In the genomic region with DNA sequence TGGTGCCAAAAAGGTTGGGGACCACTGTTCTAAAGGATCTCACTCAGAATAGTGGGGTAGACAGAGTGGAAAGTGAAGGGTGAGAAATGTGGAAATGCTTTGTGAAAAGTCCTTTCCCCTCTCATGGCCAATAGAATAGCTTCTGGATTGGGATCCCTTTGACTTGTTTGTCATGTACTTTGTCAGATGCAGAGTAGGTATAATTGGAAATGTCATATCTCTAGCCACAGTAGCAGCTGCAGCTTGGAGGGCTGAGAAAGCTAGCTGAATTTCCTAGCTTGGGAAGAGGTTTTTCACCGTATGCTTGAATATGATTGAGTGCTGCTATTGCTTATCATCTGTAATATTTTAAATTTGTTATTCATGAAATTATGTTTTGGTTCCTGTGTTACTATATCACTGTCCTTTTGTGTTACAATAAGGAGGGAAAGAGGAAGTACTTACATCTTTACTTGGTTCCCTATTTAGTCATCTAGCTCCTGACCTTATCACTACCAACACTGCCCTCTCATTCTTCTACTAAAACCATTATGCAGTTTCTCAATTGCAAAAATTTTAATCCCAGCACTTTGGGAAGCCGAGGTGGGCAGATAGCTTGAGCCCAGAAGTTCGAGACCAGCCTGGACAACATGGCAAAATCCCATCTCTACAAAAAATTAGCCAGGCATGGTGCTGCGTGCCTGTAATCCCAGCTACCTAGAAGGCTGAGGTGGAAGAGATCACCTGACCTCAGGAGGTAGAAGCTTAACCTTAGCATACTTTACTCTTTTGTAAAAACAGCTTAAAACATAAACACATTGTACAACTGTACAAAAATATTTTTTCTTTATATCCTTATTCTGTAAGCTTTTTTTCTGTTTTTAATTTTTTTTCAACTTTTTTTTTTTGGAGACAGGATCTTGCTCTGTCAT, we compare ENCODE assay signal across 1 cellular context.
TF ChIP-seq lines count a peak whose summit lies in the region.

No MANE protein-coding gene starts in this region.

TF ChIP-seq in GM12878, 131 proteins besides CTCF, POLR2A, EP300 and RAD21:
- no peak for TF ChIP-seq SP1 (IDR thresholded peaks at IDR 0.05; ENCODE audit: low read depth, low read length)
- TF ChIP-seq RBBP5 (conservative IDR thresholded peaks at IDR 0.05) = no peak
- TF ChIP-seq, protein P1, sequence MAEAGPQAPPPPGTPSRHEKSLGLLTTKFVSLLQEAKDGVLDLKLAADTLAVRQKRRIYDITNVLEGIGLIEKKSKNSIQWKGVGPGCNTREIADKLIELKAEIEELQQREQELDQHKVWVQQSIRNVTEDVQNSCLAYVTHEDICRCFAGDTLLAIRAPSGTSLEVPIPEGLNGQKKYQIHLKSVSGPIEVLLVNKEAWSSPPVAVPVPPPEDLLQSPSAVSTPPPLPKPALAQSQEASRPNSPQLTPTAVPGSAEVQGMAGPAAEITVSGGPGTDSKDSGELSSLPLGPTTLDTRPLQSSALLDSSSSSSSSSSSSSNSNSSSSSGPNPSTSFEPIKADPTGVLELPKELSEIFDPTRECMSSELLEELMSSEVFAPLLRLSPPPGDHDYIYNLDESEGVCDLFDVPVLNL (IDR thresholded peaks at IDR 0.05; ENCODE audit: low read depth, low read length) = no peak
- TF ChIP-seq ZNF384 (IDR thresholded peaks at IDR 0.05; ENCODE audit: borderline replicate concordance, low read depth, low read length) = no peak
- no peak for TF ChIP-seq IRF4 (IDR thresholded peaks at IDR 0.05; ENCODE audit: low read depth, low read length)
- no peak for TF ChIP-seq TAF1 (IDR thresholded peaks at IDR 0.05; ENCODE audit: borderline replicate concordance, low read depth, low read length)
- peak; percentile 53; the same call in 1 of the 2 replicates for TF ChIP-seq RAD51 (IDR thresholded peaks at IDR 0.05)
- 0 out of 2 replicates have a peak, but pooled peaks have one; percentile 27 for TF ChIP-seq PML (IDR thresholded peaks at IDR 0.05; ENCODE audit: low read length)
- TF ChIP-seq JUNB (IDR thresholded peaks at IDR 0.05) = peak; percentile 59
- peak; percentile 53; the same call in 1 of the 2 replicates for TF ChIP-seq SPI1 (IDR thresholded peaks at IDR 0.05; ENCODE audit: borderline replicate concordance, insufficient read depth, low read depth, low read length)
- TF ChIP-seq IKZF2 (IDR thresholded peaks at IDR 0.05) = peak; percentile 15 to 18; a peak in 1 of 4 replicates
- TF ChIP-seq, protein P2, sequence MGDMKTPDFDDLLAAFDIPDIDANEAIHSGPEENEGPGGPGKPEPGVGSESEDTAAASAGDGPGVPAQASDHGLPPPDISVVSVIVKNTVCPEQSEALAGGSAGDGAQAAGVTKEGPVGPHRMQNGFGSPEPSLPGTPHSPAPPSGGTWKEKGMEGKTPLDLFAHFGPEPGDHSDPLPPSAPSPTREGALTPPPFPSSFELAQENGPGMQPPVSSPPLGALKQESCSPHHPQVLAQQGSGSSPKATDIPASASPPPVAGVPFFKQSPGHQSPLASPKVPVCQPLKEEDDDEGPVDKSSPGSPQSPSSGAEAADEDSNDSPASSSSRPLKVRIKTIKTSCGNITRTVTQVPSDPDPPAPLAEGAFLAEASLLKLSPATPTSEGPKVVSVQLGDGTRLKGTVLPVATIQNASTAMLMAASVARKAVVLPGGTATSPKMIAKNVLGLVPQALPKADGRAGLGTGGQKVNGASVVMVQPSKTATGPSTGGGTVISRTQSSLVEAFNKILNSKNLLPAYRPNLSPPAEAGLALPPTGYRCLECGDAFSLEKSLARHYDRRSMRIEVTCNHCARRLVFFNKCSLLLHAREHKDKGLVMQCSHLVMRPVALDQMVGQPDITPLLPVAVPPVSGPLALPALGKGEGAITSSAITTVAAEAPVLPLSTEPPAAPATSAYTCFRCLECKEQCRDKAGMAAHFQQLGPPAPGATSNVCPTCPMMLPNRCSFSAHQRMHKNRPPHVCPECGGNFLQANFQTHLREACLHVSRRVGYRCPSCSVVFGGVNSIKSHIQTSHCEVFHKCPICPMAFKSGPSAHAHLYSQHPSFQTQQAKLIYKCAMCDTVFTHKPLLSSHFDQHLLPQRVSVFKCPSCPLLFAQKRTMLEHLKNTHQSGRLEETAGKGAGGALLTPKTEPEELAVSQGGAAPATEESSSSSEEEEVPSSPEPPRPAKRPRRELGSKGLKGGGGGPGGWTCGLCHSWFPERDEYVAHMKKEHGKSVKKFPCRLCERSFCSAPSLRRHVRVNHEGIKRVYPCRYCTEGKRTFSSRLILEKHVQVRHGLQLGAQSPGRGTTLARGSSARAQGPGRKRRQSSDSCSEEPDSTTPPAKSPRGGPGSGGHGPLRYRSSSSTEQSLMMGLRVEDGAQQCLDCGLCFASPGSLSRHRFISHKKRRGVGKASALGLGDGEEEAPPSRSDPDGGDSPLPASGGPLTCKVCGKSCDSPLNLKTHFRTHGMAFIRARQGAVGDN (IDR thresholded peaks at IDR 0.05) = no peak
- TF ChIP-seq, protein P3, sequence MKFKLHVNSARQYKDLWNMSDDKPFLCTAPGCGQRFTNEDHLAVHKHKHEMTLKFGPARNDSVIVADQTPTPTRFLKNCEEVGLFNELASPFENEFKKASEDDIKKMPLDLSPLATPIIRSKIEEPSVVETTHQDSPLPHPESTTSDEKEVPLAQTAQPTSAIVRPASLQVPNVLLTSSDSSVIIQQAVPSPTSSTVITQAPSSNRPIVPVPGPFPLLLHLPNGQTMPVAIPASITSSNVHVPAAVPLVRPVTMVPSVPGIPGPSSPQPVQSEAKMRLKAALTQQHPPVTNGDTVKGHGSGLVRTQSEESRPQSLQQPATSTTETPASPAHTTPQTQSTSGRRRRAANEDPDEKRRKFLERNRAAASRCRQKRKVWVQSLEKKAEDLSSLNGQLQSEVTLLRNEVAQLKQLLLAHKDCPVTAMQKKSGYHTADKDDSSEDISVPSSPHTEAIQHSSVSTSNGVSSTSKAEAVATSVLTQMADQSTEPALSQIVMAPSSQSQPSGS (IDR thresholded peaks at IDR 0.05; ENCODE audit: low read length) = peak; percentile 30; the same call in 1 of the 2 replicates
- peak; percentile 86 for TF ChIP-seq NR2F1 (conservative IDR thresholded peaks at IDR 0.05)
- TF ChIP-seq JUND (IDR thresholded peaks at IDR 0.05; ENCODE audit: low read depth, low read length) = 0 out of 2 replicates have a peak, but pooled peaks have one; percentile 14
- TF ChIP-seq, protein P4, sequence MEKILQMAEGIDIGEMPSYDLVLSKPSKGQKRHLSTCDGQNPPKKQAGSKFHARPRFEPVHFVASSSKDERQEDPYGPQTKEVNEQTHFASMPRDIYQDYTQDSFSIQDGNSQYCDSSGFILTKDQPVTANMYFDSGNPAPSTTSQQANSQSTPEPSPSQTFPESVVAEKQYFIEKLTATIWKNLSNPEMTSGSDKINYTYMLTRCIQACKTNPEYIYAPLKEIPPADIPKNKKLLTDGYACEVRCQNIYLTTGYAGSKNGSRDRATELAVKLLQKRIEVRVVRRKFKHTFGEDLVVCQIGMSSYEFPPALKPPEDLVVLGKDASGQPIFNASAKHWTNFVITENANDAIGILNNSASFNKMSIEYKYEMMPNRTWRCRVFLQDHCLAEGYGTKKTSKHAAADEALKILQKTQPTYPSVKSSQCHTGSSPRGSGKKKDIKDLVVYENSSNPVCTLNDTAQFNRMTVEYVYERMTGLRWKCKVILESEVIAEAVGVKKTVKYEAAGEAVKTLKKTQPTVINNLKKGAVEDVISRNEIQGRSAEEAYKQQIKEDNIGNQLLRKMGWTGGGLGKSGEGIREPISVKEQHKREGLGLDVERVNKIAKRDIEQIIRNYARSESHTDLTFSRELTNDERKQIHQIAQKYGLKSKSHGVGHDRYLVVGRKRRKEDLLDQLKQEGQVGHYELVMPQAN (conservative IDR thresholded peaks at IDR 0.05) = no peak
- no peak for TF ChIP-seq ESRRA (IDR thresholded peaks at IDR 0.05; ENCODE audit: low read length)
